19 cellular contexts compared by ENCODE assay signal in the genomic region with DNA sequence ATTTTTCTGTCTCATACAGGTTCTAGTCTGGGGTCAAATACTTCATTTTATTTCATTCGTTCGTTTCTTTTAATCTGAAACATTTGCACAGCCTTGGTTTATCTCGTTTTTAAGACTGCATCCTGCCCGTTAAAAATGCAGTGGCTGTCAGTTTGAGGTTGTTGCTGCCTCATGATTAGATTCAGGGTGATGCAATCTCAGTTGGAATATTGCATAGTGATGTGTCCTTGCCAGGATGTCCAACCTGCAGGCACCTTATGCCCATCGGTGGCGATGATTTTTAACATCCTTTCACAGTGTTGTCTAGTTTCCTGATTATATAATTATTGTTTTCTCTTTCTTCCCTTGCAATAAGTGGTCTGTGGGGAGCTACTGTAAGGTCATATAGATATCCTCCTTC. TPM values are rescaled to one million over a fixed set of nuclear protein-coding genes. Genes with fewer than 3 reads are reported as not detected.
A peak's percentile ranks its signal among the peaks of the same experiment; 100 is the strongest.
DNase-seq lines count a peak whose midpoint lies in the region; ATAC-seq and TF ChIP-seq lines count a peak whose summit lies in the region.
"Had no signal": no experiment of that assay in that cellular context is flagged by ENCODE, and none has a peak within 500 bp of the region (broad histone marks: within the 10 kb centered on the region; RNA-seq: fewer than 3 reads in every experiment).

No MANE protein-coding gene starts in this region.

- no peak for ATAC-seq in HG02763 (IDR thresholded peaks at IDR 0.05; ENCODE audit: unreplicated experiment)
- ATAC-seq in gastroesophageal sphincter, result no peak

- no peaks in the 10 kb centered on the region for H3K9me3 ChIP-seq in gastroesophageal sphincter
- H3K9me3 ChIP-seq: BLaER1 treated with 17β-estradiol and CSF1 and Interleukin-3, amounts not matched to agents 10 nM and 100 nM had no signal

- no peaks in the 10 kb centered on the region for H3K27me3 ChIP-seq in gastroesophageal sphincter
- H3K27me3 ChIP-seq: BLaER1 treated with 17β-estradiol and CSF1 and Interleukin-3, amounts not matched to agents 10 nM and 100 nM had no signal

- TF ChIP-seq POLR2A in gastroesophageal sphincter (IDR thresholded peaks at IDR 0.05), result no peak

- no peaks in the 10 kb centered on the region for H3K36me3 ChIP-seq in gastroesophageal sphincter
- H3K36me3 ChIP-seq: BLaER1 treated with 17β-estradiol and CSF1 and Interleukin-3, amounts not matched to agents 10 nM and 100 nM had no signal

- peak overlapping the region; percentile 28 for H3K27ac Mint-ChIP-seq in glutamatergic neuron (ENCODE audit: unreplicated experiment)
- no peak overlapping the region for H3K27ac Mint-ChIP-seq in endothelial cell (ENCODE audit: unreplicated experiment)
- H3K27ac Mint-ChIP-seq: CD4-positive, CD25-positive, alpha-beta regulatory T cell; H9; HFFc6 had no signal

- peak; percentile 5 for DNase-seq in COR-L47 (lab: John Stamatoyannopoulos, UW)
- DNase-seq in G401 (ENCODE audit: low spot score), result peak; percentile 88
- DNase-seq in NCI-H69 (lab: John Stamatoyannopoulos, UW), result peak; percentile 19
- DNase-seq in glutamatergic neuron, result no peak
- no peak for DNase-seq in endothelial cell (ENCODE audit: low spot score)
- no peak for DNase-seq in hypothalamus (lab: John Stamatoyannopoulos, UW)
- DNase-seq: ACHN; Calu3; CD4-positive, CD25-positive, alpha-beta regulatory T cell; DMS53; GOT3; H9; HFFc6; KBM-7 had no signal

- peaks cover 3% of the 10 kb centered on the region for H3K9me3 Mint-ChIP-seq in glutamatergic neuron (ENCODE audit: unreplicated experiment)
- H3K9me3 Mint-ChIP-seq in endothelial cell (ENCODE audit: unreplicated experiment), result no peaks in the 10 kb centered on the region
- H3K9me3 Mint-ChIP-seq: H9, HFFc6 had no signal

- TF ChIP-seq CTCF in glutamatergic neuron (IDR thresholded peaks at IDR 0.05; ENCODE audit: partially characterized antibody, unreplicated experiment), result no peak
- no peak for TF ChIP-seq CTCF in endothelial cell (IDR thresholded peaks at IDR 0.05; ENCODE audit: unreplicated experiment)
- no peak for TF ChIP-seq CTCF in gastroesophageal sphincter (IDR thresholded peaks at IDR 0.05)

- in situ Hi-C loops in G401 (cut with HindIII; ENCODE audit: low sequenced_read_pairs), result no loop called here

- peaks cover 33% of the 10 kb centered on the region for H3K4me1 Mint-ChIP-seq in glutamatergic neuron (ENCODE audit: low read depth, unreplicated experiment)
- H3K4me1 Mint-ChIP-seq in endothelial cell (ENCODE audit: unreplicated experiment), result peaks cover 12% of the 10 kb centered on the region
- H3K4me1 Mint-ChIP-seq: CD4-positive, CD25-positive, alpha-beta regulatory T cell had no signal

- no peaks in the 10 kb centered on the region for H3K4me1 ChIP-seq in gastroesophageal sphincter
- H3K4me1 ChIP-seq: BLaER1 treated with 17β-estradiol and CSF1 and Interleukin-3, amounts not matched to agents 10 nM and 100 nM had no signal

- no peak overlapping the region for H3K27ac ChIP-seq in gastroesophageal sphincter
- H3K27ac ChIP-seq: BLaER1 treated with 17β-estradiol and CSF1 and Interleukin-3, amounts not matched to agents 10 nM and 100 nM; HL-60 had no signal

- H3K4me3 ChIP-seq in gastroesophageal sphincter, result no peak overlapping the region
- H3K4me3 ChIP-seq: BLaER1 treated with 17β-estradiol and CSF1 and Interleukin-3, amounts not matched to agents 10 nM and 100 nM had no signal

- 76 to 90% methylated on average over 6 of the region's 6 CpGs for WGBS in gastroesophageal sphincter (ENCODE audit: low coverage in 1 of 2), 2 donors

- no peaks in the 10 kb centered on the region for H3K36me3 Mint-ChIP-seq in glutamatergic neuron (ENCODE audit: unreplicated experiment)
- H3K36me3 Mint-ChIP-seq in endothelial cell (ENCODE audit: low read depth, unreplicated experiment), result no peaks in the 10 kb centered on the region
- H3K36me3 Mint-ChIP-seq: CD4-positive, CD25-positive, alpha-beta regulatory T cell had no signal

- H3K27me3 Mint-ChIP-seq in glutamatergic neuron (ENCODE audit: unreplicated experiment) (peaks cover 2% of the 10 kb centered on the region), endothelial cell (ENCODE audit: unreplicated experiment) (peaks cover 4% of the 10 kb centered on the region)

- TF ChIP-seq EP300 in gastroesophageal sphincter (IDR thresholded peaks at IDR 0.05), result no peak

- H3K4me3 Mint-ChIP-seq in glutamatergic neuron (ENCODE audit: unreplicated experiment) (no peak overlapping the region), endothelial cell (ENCODE audit: unreplicated experiment) (no peak overlapping the region)
- H3K4me3 Mint-ChIP-seq: CD4-positive, CD25-positive, alpha-beta regulatory T cell; H9; HFFc6 had no signal

RNA-seq across cellular contexts. Expression of gene SH3GL2, which starts 45.1 kb away (rescaled TPM):
- total RNA-seq in G401 (2014; rRNA removed; shearing (Covaris generic)), result not detected in 2 replicates
- total RNA-seq in glutamatergic neuron (ENCODE audit: unreplicated experiment), result 8.1 TPM
- 1.6 TPM for total RNA-seq in endothelial cell (ENCODE audit: unreplicated experiment)
- 1 to 10 TPM; 3.6 to 6.8 (median 4.7) TPM for total RNA-seq in gastroesophageal sphincter
- total RNA-seq: A172; CD4-positive, CD25-positive, alpha-beta regulatory T cell; HFFc6 had no signal

Comparison
In these comparisons a context has a peak if more than half of its experiments do, and no peak if none do; other contexts are left out.
1. DNase-seq: peak in COR-L47 (single experiment), G401 (single experiment) and NCI-H69 (single experiment); none in glutamatergic neuron (single experiment), endothelial cell (single experiment) and hypothalamus (0 of 51).